Comparison of ENCODE assay signal across 1 cellular context in genomic region chr2:182050333-182050855, GRCh38.
TF ChIP-seq lines count a peak whose summit lies in the region.

No MANE protein-coding gene starts in this region.

TF ChIP-seq in GM23338, 12 proteins besides CTCF, POLR2A, EP300 and RAD21 (continued from another document):
- no peak for TF ChIP-seq JUNB (IDR thresholded peaks at IDR 0.05; ENCODE audit: unreplicated experiment)
